8 cellular contexts compared by ENCODE assay signal in the genomic region with DNA sequence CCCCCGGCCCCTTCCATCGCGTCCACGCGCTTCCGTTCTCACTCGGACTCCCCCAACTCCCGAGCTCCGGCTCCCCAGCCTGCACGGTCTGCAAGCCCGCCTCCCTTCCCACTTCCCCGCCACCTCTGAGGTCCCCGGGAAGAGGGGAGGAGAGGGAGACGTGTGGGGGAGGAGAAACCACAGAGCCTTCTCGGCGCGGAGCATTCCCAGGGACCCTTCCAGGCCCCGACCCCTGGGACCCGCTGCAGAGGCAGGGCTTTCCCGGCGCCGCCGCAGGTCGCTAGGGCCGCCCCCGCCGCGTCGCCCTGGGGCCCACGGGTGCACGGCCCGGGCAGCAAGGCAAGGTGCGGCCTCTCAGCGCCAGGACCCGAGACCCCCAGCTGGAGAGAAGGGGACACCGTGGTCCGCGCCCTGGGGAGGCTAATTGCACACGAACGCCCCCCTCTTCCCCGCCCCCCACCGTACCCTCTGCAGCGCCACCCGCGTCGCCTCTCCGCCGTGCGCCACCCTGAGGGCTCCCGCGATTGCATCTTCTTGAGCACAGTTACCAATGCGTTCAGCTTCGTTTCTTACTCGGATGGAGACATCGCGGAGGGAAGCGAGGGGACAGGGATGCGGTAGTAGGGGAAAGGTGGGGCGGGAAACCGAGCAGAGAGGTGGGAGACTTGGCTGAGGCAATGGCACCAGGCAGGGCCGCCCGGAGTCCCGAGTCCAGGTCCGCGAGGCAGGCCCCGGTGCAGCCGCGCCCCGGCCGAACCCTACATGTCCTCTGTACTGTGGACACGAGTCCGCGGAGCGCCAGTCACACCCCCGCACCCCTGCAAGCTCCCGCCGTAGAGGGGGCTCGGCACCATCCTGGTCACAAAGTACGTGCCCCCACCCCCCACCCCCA. TPM values are rescaled to one million over a fixed set of nuclear protein-coding genes. Genes with fewer than 3 reads are reported as not detected.
DNase-seq lines count a peak whose midpoint lies in the region; ATAC-seq and TF ChIP-seq lines count a peak whose summit lies in the region.

No MANE protein-coding gene starts in this region.

- POLR2A ChIA-PET in HCT116 (lab: Charles Lee), result interaction anchor here (0.6 to 1.5 kb wide), 7 partner anchors 22 to 1488 kb away, joined by 3 to 10 read pairs (median 4); no protein-coding TSS in a partner anchor

- no peak overlapping the region for H3K27ac Mint-ChIP-seq in stimulated activated effector memory CD8-positive, alpha-beta T cell treated with anti-CD3 and anti-CD28 coated beads, Interleukin-12 subunit alpha, Interleukin-12 subunit beta, amount 100 ng/mL, for 72 hours

- H3K4me3 ChIP-seq in HCT116 (replicated peaks in 1 of 2; ENCODE audit: low read depth in 1 of 2, low read length in 2 of 2) (peak overlapping the region; percentile 63 to 80), right lobe of liver (peak overlapping the region; percentile 80 to 88 (median 85))

- intact Hi-C loops in HCT116 (cut with micrococcal nuclease) (loop anchor here (1.0 to 5.0 kb wide), 7 partner anchors 30 to 1491 kb away; no protein-coding TSS in a partner anchor), right lobe of liver (cut with DNase I) (loop anchor here in 1 of 2 donors (10.0 kb wide), 1 partner anchor 458 kb away; no protein-coding TSS in a partner anchor)

- TF ChIP-seq POLR2A in HCT116 (IDR thresholded peaks at IDR 0.05; ENCODE audit: borderline replicate concordance, extremely low read depth, insufficient read depth, insufficient read length) (no peak), right lobe of liver (IDR thresholded peaks at IDR 0.05) (no peak)

- H3K4me1 ChIP-seq in HCT116 (ENCODE audit: control insufficient read depth in 1 of 2, insufficient read depth in 2 of 2, low read length in 2 of 2) (peaks cover 2 to 20% of the 10 kb centered on the region in 2 experiments; a peak in 2 of 4 replicates), right lobe of liver (peaks cover 0 to 33% (median 3%) of the 10 kb centered on the region in 4 donors)

- H3K9ac ChIP-seq in HCT116 (ENCODE audit: low read length), result peak overlapping the region; percentile 71

- H3K9me3 Mint-ChIP-seq in stimulated activated effector memory CD8-positive, alpha-beta T cell treated with anti-CD3 and anti-CD28 coated beads, Interleukin-12 subunit alpha, Interleukin-12 subunit beta, amount 100 ng/mL, for 72 hours, result no peaks in the 10 kb centered on the region

- peak; percentile 14 to 42 for DNase-seq in NCI-H2081 (lab: John Stamatoyannopoulos, UW)
- no peak for DNase-seq in NCI-H2081 treated with DMSO at 0.1 percent for 48 hours (lab: John Stamatoyannopoulos, UW)
- DNase-seq in HCT116 (ENCODE audit: low read depth, low spot score), result no peak
- peak; percentile 61 for DNase-seq in MV-4-11 (lab: John Stamatoyannopoulos, UW)
- DNase-seq in dermis blood vessel endothelial cell, result peak; percentile 62
- DNase-seq in right lobe of liver, result peak; percentile 74 to 88 (median 82)
- peak; percentile 26 to 74 for DNase-seq in stimulated activated effector memory CD8-positive, alpha-beta T cell treated with anti-CD3 and anti-CD28 coated beads, Interleukin-12 subunit alpha, Interleukin-12 subunit beta, amount 100 ng/mL, for 72 hours (ENCODE audit: low spot score in 2 of 2)

- peak; percentile 33 to 48 (median 38); a peak in 5 of 6 replicates for TF ChIP-seq CTCF in HCT116 (IDR thresholded peaks at IDR 0.05 in 2 of 3, conservative IDR thresholded peaks at IDR 0.05 in 1 of 3; ENCODE audit: borderline replicate concordance in 1 of 3, insufficient read depth in 1 of 3, low read depth in 2 of 3, low read length in 2 of 3)
- peak in 3 of 4 donors; percentile 20 to 28 (median 26) for TF ChIP-seq CTCF in right lobe of liver (IDR thresholded peaks at IDR 0.05)

- CTCF ChIA-PET in HCT116 (lab: Charles Lee), result interaction anchor here (0.6 to 3.0 kb wide), 19 partner anchors 11 to 507 kb away, joined by 3 to 17 read pairs (median 5); a partner anchor contains a TSS

- H3K9me3 ChIP-seq in HCT116 (ENCODE audit: control insufficient read depth in 1 of 2, insufficient read depth in 1 of 2, low read depth in 1 of 2, low read length in 2 of 2) (no peaks in the 10 kb centered on the region), right lobe of liver (no peaks in the 10 kb centered on the region)

- no peaks in the 10 kb centered on the region for H4K20me1 ChIP-seq in HCT116 (ENCODE audit: insufficient read depth)

- no TSS peak for BruUV-seq in HCT116 (replicated peaks; lab: Mats Ljungman, UMichigan)

- H3K36me3 ChIP-seq in HCT116 (ENCODE audit: control insufficient read depth in 1 of 2, insufficient read depth in 2 of 2, low read length in 2 of 2) (no peaks in the 10 kb centered on the region), right lobe of liver (no peaks in the 10 kb centered on the region)

- peak overlapping the region; percentile 88 for H2AFZ ChIP-seq in HCT116 (ENCODE audit: low read depth, low read length, poor library complexity, severe bottlenecking)

- H3K9me2 ChIP-seq in HCT116 (ENCODE audit: insufficient read depth), result no peaks in the 10 kb centered on the region

- H3K4me1 Mint-ChIP-seq in stimulated activated effector memory CD8-positive, alpha-beta T cell treated with anti-CD3 and anti-CD28 coated beads, Interleukin-12 subunit alpha, Interleukin-12 subunit beta, amount 100 ng/mL, for 72 hours, result peaks cover 19% of the 10 kb centered on the region

- peak overlapping the region; percentile 83 for H3K27ac ChIP-seq in HCT116 (ENCODE audit: low read depth, low read length)
- peak overlapping the region; percentile 64 to 73 (median 66) for H3K27ac ChIP-seq in right lobe of liver

- H3K79me2 ChIP-seq in HCT116 (ENCODE audit: insufficient read depth, low read length), result no peaks in the 10 kb centered on the region

- peak; percentile 67 for ATAC-seq in HCT116
- peak; percentile 55 to 61 for ATAC-seq in activated CD4-positive, CD25-positive, alpha-beta regulatory T cell treated with anti-CD3 and anti-CD28 coated beads, Interleukin-2, amount 50 U/mL, for 24 hours
- peak; percentile 37 to 61 (median 49) for ATAC-seq in right lobe of liver
- peak; percentile 71 for ATAC-seq in stimulated activated effector memory CD8-positive, alpha-beta T cell treated with anti-CD3 and anti-CD28 coated beads, Interleukin-12 subunit alpha, Interleukin-12 subunit beta, amount 100 ng/mL, for 72 hours

- no peaks in the 10 kb centered on the region for H3K36me3 Mint-ChIP-seq in stimulated activated effector memory CD8-positive, alpha-beta T cell treated with anti-CD3 and anti-CD28 coated beads, Interleukin-12 subunit alpha, Interleukin-12 subunit beta, amount 100 ng/mL, for 72 hours

- H3K27me3 ChIP-seq in HCT116 (ENCODE audit: insufficient read depth, low read length) (peaks cover 3% of the 10 kb centered on the region; the same call in 1 of the 2 replicates), right lobe of liver (no peaks in the 10 kb centered on the region)

- WGBS in right lobe of liver (ENCODE audit: insufficient coverage, low coverage, low lambda C conversion rate, missing lambda C conversion rate), result 1% methylated on average over 18 of the region's 79 CpGs

- RAD21 ChIA-PET in HCT116 (lab: Charles Lee; ENCODE audit: low non-redundant PET in 1 of 2, low total read pairs in 2 of 2, uncharacterized antibody in 2 of 2, unreplicated experiment in 2 of 2), result interaction anchor here (0.6 to 1.6 kb wide), 10 partner anchors 29 to 550 kb away, joined by 3 to 8 read pairs (median 4); a partner anchor contains a TSS

- peak overlapping the region; percentile 80 for H3K4me3 Mint-ChIP-seq in stimulated activated effector memory CD8-positive, alpha-beta T cell treated with anti-CD3 and anti-CD28 coated beads, Interleukin-12 subunit alpha, Interleukin-12 subunit beta, amount 100 ng/mL, for 72 hours

- TF ChIP-seq RAD21 in HCT116 (IDR thresholded peaks at IDR 0.05; ENCODE audit: low read depth), result peak; percentile 13; the same call in 1 of the 2 replicates

- H3K4me2 ChIP-seq in HCT116 (ENCODE audit: low read length), result peak overlapping the region; percentile 90

TF ChIP-seq in HCT116, 20 proteins besides CTCF, POLR2A, EP300 and RAD21:
- peak; percentile 47 for TF ChIP-seq ZFX (IDR thresholded peaks at IDR 0.05)
- TF ChIP-seq EGR1 (IDR thresholded peaks at IDR 0.05; ENCODE audit: low read depth), result peak; percentile 77
- no peak for TF ChIP-seq SP1 (IDR thresholded peaks at IDR 0.05; ENCODE audit: low read depth)
- TF ChIP-seq ZNF274 (IDR thresholded peaks at IDR 0.05; ENCODE audit: low read depth, low read length), result no peak
- no peak for TF ChIP-seq TCF7L2 (IDR thresholded peaks at IDR 0.05; ENCODE audit: borderline replicate concordance, extremely low read depth, insufficient read depth, insufficient read length)
- TF ChIP-seq, protein P1, sequence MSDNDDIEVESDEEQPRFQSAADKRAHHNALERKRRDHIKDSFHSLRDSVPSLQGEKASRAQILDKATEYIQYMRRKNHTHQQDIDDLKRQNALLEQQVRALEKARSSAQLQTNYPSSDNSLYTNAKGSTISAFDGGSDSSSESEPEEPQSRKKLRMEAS (IDR thresholded peaks at IDR 0.05), result peak; percentile 22; the same call in 1 of the 2 replicates
- TF ChIP-seq YY1 (IDR thresholded peaks at IDR 0.05; ENCODE audit: extremely low read depth, insufficient replicate concordance, low read depth, low read length), result peak; percentile 31

RNA-seq across cellular contexts. Expression of a gene that starts 29.0 kb away (rescaled TPM):
- total RNA-seq in HCT116 (2021; ENCODE audit: unreplicated experiment), result 0.34 TPM
- 0.12 and 0.20 TPM in 2 replicates for polyA plus RNA-seq in HCT116 (2012)
- total RNA-seq in dermis blood vessel endothelial cell, result 1.0 and 2.6 TPM in 2 replicates
- total RNA-seq in right lobe of liver, result 1 to 10 TPM in 5 of 6 experiments, under 1 TPM in 1; 0.31 to 3.9 (median 2.1) TPM

RNA-seq across cellular contexts. Expression of a gene that starts 37.5 kb away (rescaled TPM):
- 45.2 TPM for total RNA-seq in HCT116 (2021; ENCODE audit: unreplicated experiment)
- polyA plus RNA-seq in HCT116 (2012), result 17.3 and 25.3 TPM in 2 replicates
- 35.4 and 48.9 TPM in 2 replicates for total RNA-seq in dermis blood vessel endothelial cell
- 10 to 100 TPM; 15.8 to 49.4 (median 20.1) TPM for total RNA-seq in right lobe of liver

Comparison
In these comparisons a context has a peak if more than half of its experiments do, and no peak if none do; other contexts are left out.
1. DNase-seq: peak in NCI-H2081 (2 of 2), MV-4-11 (single experiment), dermis blood vessel endothelial cell (single experiment), right lobe of liver (3 of 3) and stimulated activated effector memory CD8-positive, alpha-beta T cell treated with anti-CD3 and anti-CD28 coated beads, Interleukin-12 subunit alpha, Interleukin-12 subunit beta, amount 100 ng/mL, for 72 hours (2 of 2); none in NCI-H2081 treated with DMSO at 0.1 percent for 48 hours (single experiment) and HCT116 (single experiment).
2. Peak in every context shown above with its lines, with median percentiles within 50 percentile points of each other: ATAC-seq.